In the genomic region with DNA sequence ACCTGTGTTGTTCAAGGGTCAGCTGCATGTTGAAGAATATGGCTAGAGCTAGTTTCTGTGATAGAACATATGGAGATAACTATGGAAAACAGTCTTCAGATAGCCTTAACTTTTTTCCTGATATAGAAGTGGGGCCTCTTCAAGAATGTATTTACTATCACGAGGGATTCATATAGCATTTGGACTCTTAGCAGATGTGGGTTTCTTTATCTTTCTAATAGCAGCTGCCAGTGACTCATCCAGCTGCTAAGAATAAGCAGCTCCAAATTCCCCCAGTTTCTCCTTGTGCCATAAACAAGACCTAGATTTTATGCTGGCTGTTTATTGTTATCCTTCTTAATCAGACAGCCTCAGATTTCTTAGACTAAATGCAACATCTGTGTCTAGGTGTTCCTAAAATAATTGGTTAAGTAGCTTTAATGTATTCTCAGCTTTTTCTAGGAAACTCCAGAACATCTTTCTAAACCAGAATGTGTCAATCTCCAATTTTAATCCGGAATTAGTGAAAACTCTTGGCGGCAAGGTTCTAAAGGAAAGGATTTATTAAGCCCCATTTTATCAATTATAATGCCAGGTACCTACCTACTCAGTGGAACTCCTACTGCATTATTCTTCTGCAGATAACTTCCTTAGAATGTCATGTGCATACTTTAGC, we compare ENCODE assay signal across 13 cellular contexts.
A peak's percentile ranks its signal among the peaks of the same experiment; 100 is the strongest.
DNase-seq lines count a peak whose midpoint lies in the region; TF ChIP-seq lines count a peak whose summit lies in the region.
"Had no signal": no experiment of that assay in that cellular context is flagged by ENCODE, and none has a peak within 500 bp of the region (broad histone marks: within the 10 kb centered on the region; RNA-seq: fewer than 3 reads in every experiment).

No MANE protein-coding gene starts in this region.

- no peak overlapping the region for H3K9ac ChIP-seq in HUES6 (ENCODE audit: low read length)

- peak; percentile 46 for DNase-seq in AG20443 (ENCODE audit: low spot score)
- peak; percentile 65 for DNase-seq in astrocyte of the spinal cord (ENCODE audit: low read depth, low spot score)
- DNase-seq in kidney epithelial cell (ENCODE audit: low read depth): peak; percentile 4
- no peak for DNase-seq in NCI-H2196 treated with DMSO at 0.1 percent for 48 hours (lab: John Stamatoyannopoulos, UW; ENCODE audit: unreplicated experiment)
- DNase-seq in NCI-H1436 (lab: John Stamatoyannopoulos, UW): no peak
- no peak for DNase-seq in NCI-H2029 (lab: John Stamatoyannopoulos, UW)
- DNase-seq in epidermal melanocyte (ENCODE audit: insufficient read length, low spot score): no peak
- DNase-seq: activated CD4-positive, CD25-positive, alpha-beta regulatory T cell treated with anti-CD3 and anti-CD28 coated beads, Interleukin-2, amount 50 U/mL, for 72 hours; CD4-positive, CD25-positive, alpha-beta regulatory T cell; naive B cell; NCI-H345; Right ventricle myocardium superior had no signal

- in situ Hi-C loops in astrocyte of the spinal cord (cut with HindIII; ENCODE audit: low sequenced_read_pairs): no loop called here

- no peaks in the 10 kb centered on the region for H3K9me3 ChIP-seq in HUES6 (ENCODE audit: control insufficient read depth, insufficient read depth, low read depth, low read length)

- no peaks in the 10 kb centered on the region for H3K36me3 ChIP-seq in HUES6 (ENCODE audit: control insufficient read depth, insufficient read depth, low read length)
- H3K36me3 ChIP-seq in kidney epithelial cell (ENCODE audit: control insufficient read depth, insufficient read depth, low read length): no peaks in the 10 kb centered on the region

- H3K4me3 ChIP-seq in HUES6 (ENCODE audit: low read depth, low read length): no peak overlapping the region
- H3K4me3 ChIP-seq in astrocyte of the spinal cord (ENCODE audit: low read depth, low read length): no peak overlapping the region
- H3K4me3 ChIP-seq in kidney epithelial cell (ENCODE audit: low read depth, low read length): no peak overlapping the region

- H3K27me3 ChIP-seq in HUES6 (ENCODE audit: control insufficient read depth, insufficient read depth, low read length) (no peaks in the 10 kb centered on the region), kidney epithelial cell (ENCODE audit: control insufficient read depth, insufficient read depth, low read length) (no peaks in the 10 kb centered on the region)

- H3K27ac ChIP-seq in HUES6 (ENCODE audit: low read depth, low read length): 0 out of 2 replicates have a peak overlapping the region, but pooled peaks have one; percentile 14

- TF ChIP-seq CTCF in astrocyte of the spinal cord (IDR thresholded peaks at IDR 0.05; ENCODE audit: low read depth, low read length) (no peak), kidney epithelial cell (IDR thresholded peaks at IDR 0.05; ENCODE audit: insufficient read depth, low read length, poor library complexity, severe bottlenecking) (no peak)

- H3K4me1 ChIP-seq in HUES6 (ENCODE audit: control insufficient read depth, insufficient read depth, low read length): peaks cover 30% of the 10 kb centered on the region

Comparison
In these comparisons a context has a peak if more than half of its experiments do, and no peak if none do; other contexts are left out.
1. DNase-seq: peak in AG20443 (single experiment), astrocyte of the spinal cord (single experiment) and kidney epithelial cell (single experiment); none in NCI-H2196 treated with DMSO at 0.1 percent for 48 hours (single experiment), NCI-H1436 (single experiment), NCI-H2029 (single experiment) and epidermal melanocyte (single experiment).